In the genomic region with DNA sequence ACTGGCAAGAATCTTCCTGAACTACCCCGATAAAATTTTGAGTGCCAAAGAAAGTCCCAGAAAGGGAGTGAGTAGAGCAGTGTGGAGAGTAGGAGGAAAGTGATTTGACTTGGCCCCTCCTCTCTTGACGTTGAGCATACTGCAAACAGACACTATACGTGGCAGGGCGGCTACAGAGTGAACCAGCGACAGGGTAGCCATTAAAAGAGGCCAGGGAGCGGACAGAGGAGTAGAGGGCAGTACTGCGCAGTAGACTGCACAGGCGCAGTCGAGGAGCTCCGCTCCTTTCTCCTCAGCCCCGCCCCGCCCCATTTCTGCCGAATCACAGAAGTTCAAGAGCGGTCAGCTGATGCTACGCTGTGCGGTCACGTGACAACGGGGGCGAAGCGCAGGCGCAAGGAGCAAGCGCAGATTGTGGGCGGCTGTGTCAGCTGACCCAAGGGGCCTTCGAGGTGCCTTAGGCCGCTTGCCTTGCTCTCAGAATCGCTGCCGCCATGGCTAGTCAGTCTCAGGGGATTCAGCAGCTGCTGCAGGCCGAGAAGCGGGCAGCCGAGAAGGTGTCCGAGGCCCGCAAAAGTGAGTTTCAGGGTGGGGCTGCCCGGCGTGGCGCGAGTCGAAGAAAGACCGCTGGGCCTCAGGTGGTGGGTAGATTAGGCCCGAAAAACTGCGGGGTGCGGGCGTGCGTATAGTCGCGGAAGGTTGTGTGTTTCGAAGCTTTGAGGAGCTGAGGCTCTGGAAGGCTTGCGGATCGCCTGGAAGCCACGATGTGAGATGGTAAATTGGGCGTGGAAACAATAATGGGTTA, we compare ENCODE assay signal across 8 cellular contexts. TPM values are rescaled to one million over a fixed set of nuclear protein-coding genes. Genes with fewer than 3 reads are reported as not detected.
A peak's percentile ranks its signal among the peaks of the same experiment; 100 is the strongest.
DNase-seq lines count a peak whose midpoint lies in the region; ATAC-seq and TF ChIP-seq lines count a peak whose summit lies in the region.

A gene with protein sequence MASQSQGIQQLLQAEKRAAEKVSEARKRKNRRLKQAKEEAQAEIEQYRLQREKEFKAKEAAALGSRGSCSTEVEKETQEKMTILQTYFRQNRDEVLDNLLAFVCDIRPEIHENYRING (plus strand): TSS at position 425 of the 805 bp plus-strand sequence. CDS start 70 bp downstream, at position 495.

- H3K23ac ChIP-seq in mesendoderm (ENCODE audit: low read length) = peak within 1 kb of the TSS; percentile 100

- DNase-seq in Caco-2 (peak; percentile 99 to 100), HUDEP-2 (lab: John Stamatoyannopoulos, UW; ENCODE audit: unreplicated experiment in 76 of 76) (peak in 75 of 76 experiments; percentile 72 to 99 (median 96)), NT2/D1 (ENCODE audit: low read depth, low spot score) (peak; percentile 99), endodermal cell (peak; percentile 100), mesendoderm (peak; percentile 100)
- DNase-seq in activated CD8-positive, alpha-beta memory T cell treated with anti-CD3 and anti-CD28 coated beads, Interleukin-2, amount 10 ng/mL, durations not matched to agents 7 days and 5 days = peak; percentile 100
- peak; percentile 99 for DNase-seq in stimulated activated CD8-positive, alpha-beta memory T cell treated with anti-CD3 and anti-CD28 coated beads, Interleukin-15, amount 100 ng/mL, for 1 hour (ENCODE audit: low read depth)

- H3K4ac ChIP-seq in mesendoderm (ENCODE audit: low read depth, low read length) = no peak within 1 kb of the TSS

- POLR2A ChIA-PET in Caco-2 (lab: Charles Lee) = interaction anchor here (0.5 to 1.9 kb wide), 15 partner anchors 11 to 238 kb away, joined by 3 to 25 read pairs (median 4); a partner anchor contains a TSS

- H3K79me2 ChIP-seq in mesendoderm (ENCODE audit: control insufficient read depth, insufficient read depth, low read length) = peaks cover 47% of the 10 kb centered on the region

- H3K4me1 ChIP-seq in Caco-2 (peaks cover 17% of the 10 kb centered on the region), NT2/D1 (ENCODE audit: insufficient read depth, insufficient read length) (peaks cover 3% of the 10 kb centered on the region), endodermal cell (ENCODE audit: control insufficient read depth, insufficient read depth, low read length) (peaks cover 4% of the 10 kb centered on the region), mesendoderm (ENCODE audit: control insufficient read depth, low read depth, low read length) (peaks cover 6% of the 10 kb centered on the region)

- H3K9ac ChIP-seq in NT2/D1 (ENCODE audit: insufficient read length, low read depth) (peak within 1 kb of the TSS; percentile 99), endodermal cell (ENCODE audit: extremely low read depth, low read length, poor library complexity, severe bottlenecking) (peak within 1 kb of the TSS; percentile 97), mesendoderm (ENCODE audit: low read length) (peak within 1 kb of the TSS; percentile 99)

- 0 out of 2 replicates have a peak, but pooled peaks cover 1% of the 10 kb centered on the region for H3K36me3 ChIP-seq in Caco-2 (ENCODE audit: control insufficient read depth, insufficient read depth, low read length)
- peaks cover 25% of the 10 kb centered on the region for H3K36me3 ChIP-seq in NT2/D1 (ENCODE audit: insufficient read depth, insufficient read length, low read length)
- peaks cover 13% of the 10 kb centered on the region for H3K36me3 ChIP-seq in endodermal cell (ENCODE audit: control insufficient read depth, insufficient read depth, low read length)
- H3K36me3 ChIP-seq in mesendoderm (ENCODE audit: control insufficient read depth, insufficient read depth, low read length) = peaks cover 2% of the 10 kb centered on the region

- no peak within 1 kb of the TSS for H2BK15ac ChIP-seq in mesendoderm (replicated peaks; ENCODE audit: low read depth)

- H3K27me3 ChIP-seq in Caco-2 (replicated peaks; ENCODE audit: control insufficient read depth, insufficient read depth, low read length) = no peaks in the 10 kb centered on the region
- H3K27me3 ChIP-seq in NT2/D1 (ENCODE audit: insufficient read depth, insufficient read length) = no peaks in the 10 kb centered on the region
- H3K27me3 ChIP-seq in endodermal cell (ENCODE audit: control insufficient read depth, insufficient read depth, low read length, poor library complexity, severe bottlenecking) = no peaks in the 10 kb centered on the region
- no peaks in the 10 kb centered on the region for H3K27me3 ChIP-seq in mesendoderm (ENCODE audit: insufficient read depth, low read length, poor library complexity)

- H3K4me3 Mint-ChIP-seq in Caco-2 (ENCODE audit: unreplicated experiment) = peak within 1 kb of the TSS; percentile 93
- peak within 1 kb of the TSS; percentile 96 for H3K4me3 Mint-ChIP-seq in activated CD8-positive, alpha-beta memory T cell treated with anti-CD3 and anti-CD28 coated beads, Interleukin-2, amount 10 ng/mL, durations not matched to agents 7 days and 5 days
- H3K4me3 Mint-ChIP-seq in endodermal cell = peak within 1 kb of the TSS; percentile 100

- no peaks in the 10 kb centered on the region for H3K9me3 ChIP-seq in Caco-2
- no peaks in the 10 kb centered on the region for H3K9me3 ChIP-seq in NT2/D1 (ENCODE audit: insufficient read depth, low read length)
- H3K9me3 ChIP-seq in endodermal cell (ENCODE audit: control insufficient read depth, low read length) = no peaks in the 10 kb centered on the region

- no peak within 1 kb of the TSS for H2BK120ac ChIP-seq in mesendoderm (ENCODE audit: low read depth, low read length)

- TF ChIP-seq CTCF in Caco-2 (IDR thresholded peaks at IDR 0.05; ENCODE audit: insufficient read depth in 1 of 2, low read depth in 1 of 2, low read length in 1 of 2, severe bottlenecking in 1 of 2, unreplicated experiment in 1 of 2) (no peak), endodermal cell (conservative IDR thresholded peaks at IDR 0.05) (peak; percentile 14)

- no TSS peak for BruUV-seq in Caco-2 (replicated peaks; lab: Mats Ljungman, UMichigan)

- peak within 1 kb of the TSS; percentile 97 for H3K27ac Mint-ChIP-seq in Caco-2 (ENCODE audit: unreplicated experiment)
- peak within 1 kb of the TSS; percentile 96 for H3K27ac Mint-ChIP-seq in activated CD8-positive, alpha-beta memory T cell treated with anti-CD3 and anti-CD28 coated beads, Interleukin-2, amount 10 ng/mL, durations not matched to agents 7 days and 5 days
- H3K27ac Mint-ChIP-seq in endodermal cell = peak within 1 kb of the TSS; percentile 100

- CTCF ChIA-PET in Caco-2 (lab: Charles Lee) = interaction anchor here (0.6 to 2.1 kb wide), 11 partner anchors 10 to 1200 kb away, joined by 3 to 13 read pairs (median 4); a partner anchor contains a TSS
- CTCF ChIA-PET in activated CD8-positive, alpha-beta memory T cell treated with anti-CD3 and anti-CD28 coated beads, Interleukin-2, amount 10 ng/mL, durations not matched to agents 7 days and 5 days (lab: Charles Lee) = interaction anchor here (0.7 to 8.8 kb wide), 13 partner anchors 12 to 223 kb away, joined by 3 to 119 read pairs (median 4); a partner anchor contains a TSS

- H2AK5ac ChIP-seq in mesendoderm (ENCODE audit: low read length) = peak within 1 kb of the TSS; percentile 75

- no peaks in the 10 kb centered on the region for H3K27me3 Mint-ChIP-seq in Caco-2 (ENCODE audit: insufficient read depth, unreplicated experiment)
- no peaks in the 10 kb centered on the region for H3K27me3 Mint-ChIP-seq in activated CD8-positive, alpha-beta memory T cell treated with anti-CD3 and anti-CD28 coated beads, Interleukin-2, amount 10 ng/mL, durations not matched to agents 7 days and 5 days
- no peaks in the 10 kb centered on the region for H3K27me3 Mint-ChIP-seq in endodermal cell (ENCODE audit: insufficient read depth)

- H3K27ac ChIP-seq in endodermal cell (ENCODE audit: low read depth, low read length) (peak within 1 kb of the TSS; percentile 80), mesendoderm (ENCODE audit: low read depth, low read length) (peak within 1 kb of the TSS; percentile 50)

- H3K18ac ChIP-seq in mesendoderm (ENCODE audit: low read length) = peak within 1 kb of the TSS; percentile 34

- peak within 1 kb of the TSS; percentile 99 for H4K5ac ChIP-seq in mesendoderm (ENCODE audit: low read length)

- peaks cover 9% of the 10 kb centered on the region for H3K79me1 ChIP-seq in mesendoderm (ENCODE audit: low read length)

- H2BK5ac ChIP-seq in mesendoderm (ENCODE audit: low read length) = peak within 1 kb of the TSS; percentile 43

- intact Hi-C loops in Caco-2 (cut with micrococcal nuclease; ENCODE audit: unreplicated experiment) = loop anchor here (1.0 to 5.0 kb wide), 6 partner anchors 23 to 190 kb away; a partner anchor contains a TSS

- H3K9me3 Mint-ChIP-seq in Caco-2 (ENCODE audit: unreplicated experiment) (no peaks in the 10 kb centered on the region), endodermal cell (no peaks in the 10 kb centered on the region)
- no peaks in the 10 kb centered on the region for H3K9me3 Mint-ChIP-seq in activated CD8-positive, alpha-beta memory T cell treated with anti-CD3 and anti-CD28 coated beads, Interleukin-2, amount 10 ng/mL, durations not matched to agents 7 days and 5 days (ENCODE audit: low read depth)

- peak; percentile 95 for ATAC-seq in GM21381 (IDR thresholded peaks at IDR 0.05; ENCODE audit: unreplicated experiment)
- peak; percentile 95 for ATAC-seq in activated CD8-positive, alpha-beta memory T cell treated with anti-CD3 and anti-CD28 coated beads, Interleukin-2, amount 10 ng/mL, durations not matched to agents 7 days and 5 days

- peak within 1 kb of the TSS; percentile 96 for H3K4me3 ChIP-seq in Caco-2 (ENCODE audit: low read depth, low read length)
- H3K4me3 ChIP-seq in NT2/D1 (ENCODE audit: insufficient read length, low read depth) = peak within 1 kb of the TSS; percentile 91
- H3K4me3 ChIP-seq in endodermal cell (ENCODE audit: low read length) = peak within 1 kb of the TSS; percentile 99
- H3K4me3 ChIP-seq in mesendoderm (ENCODE audit: low read length) = peak within 1 kb of the TSS; percentile 98

- WGBS in endodermal cell (ENCODE audit: insufficient coverage in 1 of 2, insufficient read length in 1 of 2), 2 experiments = 2 to 6% methylated on average over 21 to 50 of the region's 50 CpGs
- no CpG with 5 or more reads among the region's 50 CpGs for whole genome bisulfite sequencing in mesendoderm (ENCODE audit: extremely low coverage, insufficient coverage, low lambda C conversion rate)

- peak within 1 kb of the TSS; percentile 99 for H3K56ac ChIP-seq in mesendoderm (ENCODE audit: low read length)

- peak within 1 kb of the TSS; percentile 91 for H3K4me2 ChIP-seq in mesendoderm (ENCODE audit: low read length)

- H3K36me3 Mint-ChIP-seq in Caco-2 (ENCODE audit: insufficient read depth, unreplicated experiment) (peaks cover 25% of the 10 kb centered on the region), endodermal cell (ENCODE audit: low read depth) (peaks cover 8% of the 10 kb centered on the region)
- H3K36me3 Mint-ChIP-seq in activated CD8-positive, alpha-beta memory T cell treated with anti-CD3 and anti-CD28 coated beads, Interleukin-2, amount 10 ng/mL, durations not matched to agents 7 days and 5 days = peaks cover 16% of the 10 kb centered on the region

- peak within 1 kb of the TSS; percentile 87 for H4K8ac ChIP-seq in mesendoderm (ENCODE audit: low read depth, low read length)

- H3K4me1 Mint-ChIP-seq in Caco-2 (ENCODE audit: low read depth, unreplicated experiment) = peaks cover 33% of the 10 kb centered on the region
- peaks cover 46% of the 10 kb centered on the region for H3K4me1 Mint-ChIP-seq in activated CD8-positive, alpha-beta memory T cell treated with anti-CD3 and anti-CD28 coated beads, Interleukin-2, amount 10 ng/mL, durations not matched to agents 7 days and 5 days
- peaks cover 36% of the 10 kb centered on the region for H3K4me1 Mint-ChIP-seq in endodermal cell

RNA-seq across cellular contexts. Expression of the gene that starts here (rescaled TPM):
- total RNA-seq in Caco-2 (2022) (143 and 147 TPM in 2 replicates), endodermal cell (100 to 1,000 TPM; 123 TPM)
- total RNA-seq in activated CD8-positive, alpha-beta memory T cell treated with anti-CD3 and anti-CD28 coated beads, Interleukin-2, amount 10 ng/mL, durations not matched to agents 7 days and 5 days = 10 to 100 TPM; 62.4 to 66.7 TPM
- polyA plus RNA-seq in endodermal cell (2013, experiment 1 of 2) = 185 TPM
- polyA plus RNA-seq in endodermal cell (2013, experiment 2 of 2) = 188 TPM
- polyA plus RNA-seq in mesendoderm (2013, experiment 1 of 2) = 274 TPM
- polyA plus RNA-seq in mesendoderm (2013, experiment 2 of 2) = 301 TPM

Comparison
In these comparisons a context has a peak if more than half of its experiments do, and no peak if none do; other contexts are left out.
1. Peak in every context shown above with its lines: DNase-seq, ATAC-seq, H3K4me3 ChIP-seq and H3K27ac ChIP-seq.